ENCODE assay signal across 8 cellular contexts in genomic region chr3:155233213-155233612, GRCh38.
DNase-seq lines count a peak whose midpoint lies in the region; ATAC-seq and TF ChIP-seq lines count a peak whose summit lies in the region.
"Had no signal": no experiment of that assay in that cellular context is flagged by ENCODE, and none has a peak within 500 bp of the region (broad histone marks: within the 10 kb centered on the region; RNA-seq: fewer than 3 reads in every experiment).

No MANE protein-coding gene starts in this region.

- H3K36me3 ChIP-seq in tibial artery: no peaks in the 10 kb centered on the region

- no peaks in the 10 kb centered on the region for H3K27me3 ChIP-seq in tibial artery

- H3K27me3 Mint-ChIP-seq in brain: peaks cover 8% of the 10 kb centered on the region
- H3K27me3 Mint-ChIP-seq: naive B cell had no signal

- no peak for ATAC-seq in HG03457 (IDR thresholded peaks at IDR 0.05; ENCODE audit: unreplicated experiment)
- no peak for ATAC-seq in HG03354 (IDR thresholded peaks at IDR 0.05; ENCODE audit: poor library complexity, severe bottlenecking, unreplicated experiment)

- H3K4me1 ChIP-seq in tibial artery: peaks cover 0 to 27% (median 12%) of the 10 kb centered on the region in 4 donors

- no peak overlapping the region for H3K4me3 Mint-ChIP-seq in brain
- H3K4me3 Mint-ChIP-seq: naive B cell had no signal

- peak; percentile 70 for DNase-seq in HT-29 (ENCODE audit: low spot score)
- DNase-seq in left kidney (ENCODE audit: low read depth, low spot score): peak; percentile 25
- peak; percentile 85 for DNase-seq in tibial artery
- DNase-seq in stimulated activated CD4-positive, alpha-beta T cell treated with anti-CD3 and anti-CD28 coated beads, Interleukin-2, amount 100 ng/mL, for 48 hours: no peak
- DNase-seq: naive B cell had no signal

- H3K36me3 Mint-ChIP-seq in brain: no peaks in the 10 kb centered on the region
- H3K36me3 Mint-ChIP-seq: naive B cell had no signal

- peak overlapping the region; percentile 63 to 77 for H3K27ac ChIP-seq in tibial artery

- no peaks in the 10 kb centered on the region for H3K9me3 ChIP-seq in tibial artery

- H3K9me3 Mint-ChIP-seq in brain: peaks cover 0 to 12% (median 6%) of the 10 kb centered on the region in 5 experiments
- H3K9me3 Mint-ChIP-seq: naive B cell had no signal

- H3K4me1 Mint-ChIP-seq in brain: peaks cover 21% of the 10 kb centered on the region

- intact Hi-C loops in tibial artery (cut with DNase I; ENCODE audit: low total_unique reads): no loop called here

- TF ChIP-seq CTCF in brain (conservative IDR thresholded peaks at IDR 0.05) (no peak), tibial artery (IDR thresholded peaks at IDR 0.05) (no peak)

- no peak overlapping the region for H3K4me3 ChIP-seq in tibial artery

- peak overlapping the region in 4 of 5 experiments; percentile 7 to 95 (median 72) for H3K27ac Mint-ChIP-seq in brain

Comparison
In these comparisons a context has a peak if more than half of its experiments do, and no peak if none do; other contexts are left out.
1. DNase-seq: peak in HT-29 (single experiment), left kidney (single experiment) and tibial artery (2 of 2); none in stimulated activated CD4-positive, alpha-beta T cell treated with anti-CD3 and anti-CD28 coated beads, Interleukin-2, amount 100 ng/mL, for 48 hours (0 of 2).